Comparison of ENCODE assay signal across 8 cellular contexts in the genomic region with DNA sequence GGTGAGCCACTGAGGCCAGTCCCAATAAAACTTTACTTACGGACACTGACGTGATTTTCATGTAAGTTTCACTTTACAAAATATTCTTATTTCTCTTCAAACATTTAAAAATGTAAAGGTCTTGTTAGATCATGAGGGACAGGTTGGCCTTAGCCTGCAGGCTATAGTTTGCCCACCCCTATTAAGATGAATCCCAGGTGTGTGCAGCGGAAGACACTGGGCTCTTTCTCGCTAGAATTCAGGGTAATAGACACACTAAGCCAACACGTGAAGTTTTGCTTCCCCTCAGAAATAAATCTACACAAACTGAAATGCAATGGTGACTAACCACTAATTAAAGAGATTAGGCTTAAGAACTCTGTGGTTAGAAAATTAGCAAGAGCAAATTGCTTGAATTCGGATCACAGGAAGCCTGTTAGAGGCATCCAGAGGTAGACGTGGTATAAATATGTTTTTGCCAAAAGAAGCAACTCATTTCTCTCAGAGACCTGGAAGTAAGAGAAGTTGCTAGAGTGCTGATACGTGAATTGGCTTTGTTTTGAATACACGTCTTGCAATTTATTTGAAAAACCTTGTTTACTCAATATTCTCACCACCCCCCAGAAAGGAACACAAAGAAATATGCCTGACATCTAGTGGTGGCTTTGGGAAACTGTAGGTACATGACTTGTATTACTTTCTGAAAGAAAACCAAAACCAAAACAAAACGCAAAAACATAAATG.
DNase-seq lines count a peak whose midpoint lies in the region; ATAC-seq, FAIRE-seq and TF ChIP-seq lines count a peak whose summit lies in the region.

No MANE protein-coding gene starts in this region.

- peak overlapping the region; percentile 58 for H3K4me2 ChIP-seq in DND-41 (ENCODE audit: insufficient read depth, low read length)
- H3K4me2 ChIP-seq in OCI-LY7 (ENCODE audit: low read length): peak overlapping the region; percentile 64
- H3K4me2 ChIP-seq in keratinocyte (ENCODE audit: control insufficient read depth, extremely low read depth, insufficient read depth, low read depth, low read length): peak overlapping the region; percentile 7

- no peaks in the 10 kb centered on the region for H3K27me3 ChIP-seq in DND-41 (ENCODE audit: insufficient read depth, low read length, poor library complexity)
- no peaks in the 10 kb centered on the region for H3K27me3 ChIP-seq in keratinocyte (ENCODE audit: control insufficient read depth, extremely low read depth, insufficient read depth, low read length)

- peak overlapping the region; percentile 80 for H2AFZ ChIP-seq in DND-41 (ENCODE audit: low read depth, low read length)
- H2AFZ ChIP-seq in OCI-LY7 (ENCODE audit: low read length): peak overlapping the region; percentile 83; the same call in 1 of the 2 replicates
- H2AFZ ChIP-seq in keratinocyte (ENCODE audit: control insufficient read depth, low read length): no peak overlapping the region

- peak overlapping the region in 1 of 5 experiments; percentile 0 for H3K4me3 Mint-ChIP-seq in brain

- FAIRE-seq in keratinocyte (lab: Jason Lieb, UNC): peak; percentile 72

- H3K27ac ChIP-seq in DND-41 (ENCODE audit: low read length): peak overlapping the region; percentile 58
- H3K27ac ChIP-seq in OCI-LY7 (ENCODE audit: low read depth, low read length, poor library complexity, severe bottlenecking): peak overlapping the region; percentile 56
- no peak overlapping the region for H3K27ac ChIP-seq in keratinocyte (ENCODE audit: control insufficient read depth, insufficient read depth, low read length)

- H3K4me3 ChIP-seq in DND-41 (ENCODE audit: low read depth in 1 of 2, low read length in 2 of 2): peak overlapping the region in 1 of 2 experiments; percentile 34; a peak in 2 of 4 replicates
- peak overlapping the region; percentile 42 for H3K4me3 ChIP-seq in OCI-LY7 (ENCODE audit: low read depth, low read length, poor library complexity, severe bottlenecking)
- H3K4me3 ChIP-seq in keratinocyte (ENCODE audit: control insufficient read depth in 2 of 3, extremely low read depth in 1 of 3, insufficient read depth in 2 of 3, low read depth in 1 of 3, low read length in 3 of 3): no peak overlapping the region

- no peaks in the 10 kb centered on the region for H3K9me3 Mint-ChIP-seq in brain

- peak; percentile 55 for DNase-seq in DND-41
- DNase-seq in KG1 (lab: John Stamatoyannopoulos, UW): peak; percentile 76
- DNase-seq in OCI-LY7 (ENCODE audit: low spot score): peak; percentile 89
- DNase-seq in keratinocyte (ENCODE audit: low read depth, low spot score): no peak
- DNase-seq in stimulated activated CD4-positive, alpha-beta T cell treated with anti-CD3 and anti-CD28 coated beads, Interleukin-2, amount 100 ng/mL, for 48 hours: peak; percentile 8 to 34

- H3K9me3 ChIP-seq in DND-41 (ENCODE audit: insufficient read depth, low read length, severe bottlenecking) (no peaks in the 10 kb centered on the region), OCI-LY7 (ENCODE audit: low read length) (no peaks in the 10 kb centered on the region; the same call in 1 of the 2 replicates), keratinocyte (ENCODE audit: control insufficient read depth, low read depth, low read length) (no peaks in the 10 kb centered on the region)

- no peaks in the 10 kb centered on the region for H3K79me2 ChIP-seq in DND-41 (ENCODE audit: insufficient read depth, low read length)
- no peaks in the 10 kb centered on the region for H3K79me2 ChIP-seq in OCI-LY7 (ENCODE audit: insufficient read depth, low read depth, low read length)
- no peaks in the 10 kb centered on the region for H3K79me2 ChIP-seq in keratinocyte (ENCODE audit: control insufficient read depth, insufficient read depth, low read length)

- peaks cover 7% of the 10 kb centered on the region for H3K36me3 Mint-ChIP-seq in brain

- H3K9ac ChIP-seq in DND-41 (ENCODE audit: low read depth, low read length) (peak overlapping the region; percentile 28; the same call in 1 of the 2 replicates), keratinocyte (ENCODE audit: control insufficient read depth, extremely low read depth, insufficient read depth, low read length) (no peak overlapping the region)

- peak; percentile 91 for TF ChIP-seq CTCF in DND-41 (IDR thresholded peaks at IDR 0.05; ENCODE audit: borderline replicate concordance, extremely low read depth, low read length, poor library complexity, severe bottlenecking)
- peak; percentile 99 for TF ChIP-seq CTCF in OCI-LY7 (conservative IDR thresholded peaks at IDR 0.05; ENCODE audit: low read length)
- peak; percentile 76 to 84 for TF ChIP-seq CTCF in brain (conservative IDR thresholded peaks at IDR 0.05)
- peak in 2 of 3 experiments; percentile 63 to 72 for TF ChIP-seq CTCF in keratinocyte (optimal IDR thresholded peaks at IDR 0.05 in 1 of 3, IDR thresholded peaks at IDR 0.05 in 1 of 3, conservative IDR thresholded peaks at IDR 0.05 in 1 of 3; ENCODE audit: extremely low read depth in 1 of 3, insufficient read depth in 2 of 3, low read length in 3 of 3)

- no peaks in the 10 kb centered on the region for H3K9me1 ChIP-seq in keratinocyte (ENCODE audit: control insufficient read depth, extremely low read depth, insufficient read depth, low read length)

- POLR2A ChIA-PET in OCI-LY7 (lab: Charles Lee): interaction anchor here (0.6 to 1.2 kb wide), 3 partner anchors 20 to 160 kb away, joined by 3 to 4 read pairs (median 3); no protein-coding TSS in a partner anchor

- no peaks in the 10 kb centered on the region for H3K27me3 Mint-ChIP-seq in brain

- intact Hi-C loops in OCI-LY7 (cut with micrococcal nuclease; ENCODE audit: unreplicated experiment): loop anchor here (1.0 to 5.0 kb wide), 8 partner anchors 40 to 213 kb away; no protein-coding TSS in a partner anchor

- H3K36me3 ChIP-seq in DND-41 (ENCODE audit: insufficient read depth, low read length): no peaks in the 10 kb centered on the region
- no peaks in the 10 kb centered on the region for H3K36me3 ChIP-seq in OCI-LY7 (ENCODE audit: insufficient read depth, low read length)
- H3K36me3 ChIP-seq in keratinocyte (ENCODE audit: control insufficient read depth in 2 of 2, extremely low read depth in 1 of 2, insufficient read depth in 2 of 2, low read length in 2 of 2): no peaks in the 10 kb centered on the region

- CTCF ChIA-PET in OCI-LY7 (lab: Charles Lee; ENCODE audit: unreplicated experiment): interaction anchor here (1.2 kb wide), 1 partner anchor 45 kb away, joined by 3 read pairs; no protein-coding TSS in a partner anchor

- peaks cover 14% of the 10 kb centered on the region for H3K4me1 Mint-ChIP-seq in brain

- no TSS peak for BruUV-seq in OCI-LY7 (replicated peaks; lab: Mats Ljungman, UMichigan)

- H3K4me1 ChIP-seq in DND-41 (ENCODE audit: insufficient read depth, low read length) (peaks cover 13% of the 10 kb centered on the region), OCI-LY7 (ENCODE audit: insufficient read depth, low read length, poor library complexity, severe bottlenecking) (peaks cover 38% of the 10 kb centered on the region), keratinocyte (ENCODE audit: control insufficient read depth, extremely low read depth, insufficient read depth, low read length) (peaks cover 4% of the 10 kb centered on the region)

- H3K9me2 ChIP-seq in OCI-LY7 (ENCODE audit: insufficient read depth, low read length): no peaks in the 10 kb centered on the region

- peak overlapping the region in 1 of 5 experiments; percentile 3 for H3K27ac Mint-ChIP-seq in brain

- dilution Hi-C loops in keratinocyte (cut with MboI; ENCODE audit: extremely low pct_ligation_motif_present, low sequenced_read_pairs): no loop called here

- H4K20me1 ChIP-seq in DND-41 (ENCODE audit: insufficient read depth, low read length): no peaks in the 10 kb centered on the region
- no peaks in the 10 kb centered on the region for H4K20me1 ChIP-seq in OCI-LY7 (ENCODE audit: insufficient read depth, low read length)
- no peaks in the 10 kb centered on the region for H4K20me1 ChIP-seq in keratinocyte (ENCODE audit: control insufficient read depth, extremely low read depth, insufficient read depth, low read length)

- ATAC-seq in DND-41 (ENCODE audit: insufficient read depth, low read depth): peak; percentile 98
- peak; percentile 82 for ATAC-seq in GM21390 (IDR thresholded peaks at IDR 0.05; ENCODE audit: unreplicated experiment)
- ATAC-seq in HG03097 (IDR thresholded peaks at IDR 0.05; ENCODE audit: low FRiP score, unreplicated experiment): no peak

Comparison
In these comparisons a context has a peak if more than half of its experiments do, and no peak if none do; other contexts are left out.
1. H3K4me2 ChIP-seq: peak in every context shown above with its lines; median percentile 64 in OCI-LY7; 58 in DND-41; 7 in keratinocyte.